Comparison of ENCODE assay signal across 18 cellular contexts in the genomic region with DNA sequence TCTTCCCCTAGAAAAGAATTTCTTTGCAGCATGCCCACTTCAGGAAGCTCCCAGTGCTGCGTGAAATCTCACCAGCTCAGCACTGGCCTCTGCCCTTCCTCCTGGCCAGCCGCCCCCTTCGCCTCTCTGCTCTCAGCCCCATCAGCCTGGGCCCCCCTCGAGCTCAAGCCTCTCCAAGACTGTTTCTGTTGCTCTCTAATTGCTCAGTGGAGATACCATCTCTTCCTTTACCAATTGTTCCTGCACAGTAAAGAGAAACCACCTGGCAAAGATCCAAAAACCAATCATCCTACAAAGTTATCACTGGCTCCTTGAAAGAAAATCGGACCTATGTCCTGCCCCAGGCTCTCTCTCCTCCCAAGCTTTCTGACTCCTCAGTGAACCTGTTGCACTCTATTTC. TPM values are rescaled to one million over a fixed set of nuclear protein-coding genes. Genes with fewer than 3 reads are reported as not detected.
DNase-seq lines count a peak whose midpoint lies in the region; ATAC-seq and TF ChIP-seq lines count a peak whose summit lies in the region.
"Had no signal": no experiment of that assay in that cellular context is flagged by ENCODE, and none has a peak within 500 bp of the region (broad histone marks: within the 10 kb centered on the region; RNA-seq: fewer than 3 reads in every experiment).

No MANE protein-coding gene starts in this region.

- no peak for TF ChIP-seq CTCF in HEK293 (tag by site-specific recombination; IDR thresholded peaks at IDR 0.05)
- no peak for TF ChIP-seq CTCF in prostate gland (IDR thresholded peaks at IDR 0.05)

- H3K4me1 ChIP-seq in HEK293 (ENCODE audit: control insufficient read depth, insufficient read depth, low read length) (peaks cover 8% of the 10 kb centered on the region), prostate gland (replicated peaks) (no peaks in the 10 kb centered on the region)

- H3K9me3 ChIP-seq in HEK293 (ENCODE audit: control insufficient read depth, insufficient read depth, low read depth, low read length) (no peaks in the 10 kb centered on the region), prostate gland (no peaks in the 10 kb centered on the region)
- H3K9me3 ChIP-seq: esophagus squamous epithelium, transverse colon had no signal

- H3K27ac ChIP-seq in HEK293 (ENCODE audit: extremely low read depth, low read depth, low read length) (no peak overlapping the region), prostate gland (no peak overlapping the region)
- H3K27ac ChIP-seq: transverse colon had no signal

- 22% methylated on average over 5 of the region's 5 CpGs for WGBS in prostate gland

- CTCF ChIA-PET in HEK293 (lab: Yijun Ruan, JAX) = interaction anchor here (0.6 to 1.3 kb wide), 3 partner anchors 13 to 551 kb away, joined by 3 to 4 read pairs (median 3); no protein-coding TSS in a partner anchor

- no peaks in the 10 kb centered on the region for H3K36me3 ChIP-seq in HEK293 (ENCODE audit: control insufficient read depth in 2 of 2, insufficient read depth in 1 of 2, low read length in 2 of 2)
- no peaks in the 10 kb centered on the region for H3K36me3 ChIP-seq in prostate gland
- H3K36me3 ChIP-seq: esophagus squamous epithelium, transverse colon had no signal

- DNase-seq in NCI-H2227 (lab: John Stamatoyannopoulos, UW; ENCODE audit: unreplicated experiment) (peak; percentile 65), dermis blood vessel endothelial cell (peak; percentile 78), prostate gland (ENCODE audit: low spot score) (peak; percentile 45), NCI-H446 (lab: John Stamatoyannopoulos, UW) (no peak)
- DNase-seq in stimulated activated CD4-positive, alpha-beta T cell treated with anti-CD3 and anti-CD28 coated beads, Interleukin-2, amount 100 ng/mL, for 48 hours = no peak
- DNase-seq: activated CD4-positive, alpha-beta T cell treated with anti-CD3 and anti-CD28 coated beads for 48 hours; activated naive CD8-positive, alpha-beta T cell treated with anti-CD3 and anti-CD28 coated beads, Interleukin-2, amount 10 ng/mL, durations not matched to agents 7 days and 5 days; AML-193; effector CD8-positive, alpha-beta T cell; esophagus squamous epithelium; left ventricle myocardium superior; NCI-H1694; NCI-H510A treated with DMSO at 0.1 percent for 48 hours; T-cell; transverse colon had no signal

- POLR2A ChIA-PET in HEK293 (lab: Yijun Ruan, JAX) = no interaction called here

- no peak for ATAC-seq in GM18517 (IDR thresholded peaks at IDR 0.05; ENCODE audit: unreplicated experiment)
- ATAC-seq: HepG2, left ventricle myocardium superior, T-cell had no signal

- no peak overlapping the region for H3K4me3 ChIP-seq in HEK293 (ENCODE audit: low read depth, low read length)
- H3K4me3 ChIP-seq in prostate gland = no peak overlapping the region
- H3K4me3 ChIP-seq: esophagus squamous epithelium, transverse colon had no signal

- TF ChIP-seq POLR2A in prostate gland (IDR thresholded peaks at IDR 0.05) = no peak

- H3K27me3 ChIP-seq in prostate gland (replicated peaks; ENCODE audit: insufficient read depth) = no peaks in the 10 kb centered on the region
- H3K27me3 ChIP-seq: transverse colon had no signal

- intact Hi-C loops in prostate gland (cut with DNase I) = no loop called here

TF ChIP-seq in HEK293, 187 proteins besides CTCF, POLR2A, EP300 and RAD21:
- TF ChIP-seq ZSCAN16 (tag by site-specific recombination; IDR thresholded peaks at IDR 0.05) (no peak), ZNF16 (tag by site-specific recombination; IDR thresholded peaks at IDR 0.05; ENCODE audit: low read depth) (no peak), ZNF366 (tag by site-specific recombination; conservative IDR thresholded peaks at IDR 0.05) (no peak), SCRT2 (tag by site-specific recombination; IDR thresholded peaks at IDR 0.05) (peak; percentile 83)
- TF ChIP-seq, protein P1, sequence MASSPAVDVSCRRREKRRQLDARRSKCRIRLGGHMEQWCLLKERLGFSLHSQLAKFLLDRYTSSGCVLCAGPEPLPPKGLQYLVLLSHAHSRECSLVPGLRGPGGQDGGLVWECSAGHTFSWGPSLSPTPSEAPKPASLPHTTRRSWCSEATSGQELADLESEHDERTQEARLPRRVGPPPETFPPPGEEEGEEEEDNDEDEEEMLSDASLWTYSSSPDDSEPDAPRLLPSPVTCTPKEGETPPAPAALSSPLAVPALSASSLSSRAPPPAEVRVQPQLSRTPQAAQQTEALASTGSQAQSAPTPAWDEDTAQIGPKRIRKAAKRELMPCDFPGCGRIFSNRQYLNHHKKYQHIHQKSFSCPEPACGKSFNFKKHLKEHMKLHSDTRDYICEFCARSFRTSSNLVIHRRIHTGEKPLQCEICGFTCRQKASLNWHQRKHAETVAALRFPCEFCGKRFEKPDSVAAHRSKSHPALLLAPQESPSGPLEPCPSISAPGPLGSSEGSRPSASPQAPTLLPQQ (tag by site-specific recombination; IDR thresholded peaks at IDR 0.05) = no peak

RNA-seq across cellular contexts. Expression of gene FAM174B, which starts 53.5 kb away (rescaled TPM):
- 31.1 and 37.7 TPM in 2 replicates for total RNA-seq in dermis blood vessel endothelial cell
- 100 to 1,000 TPM in 1 of 2 donors, 10 to 100 TPM in 1; 32.0 to 183 TPM for total RNA-seq in prostate gland

Comparison
In these comparisons a context has a peak if more than half of its experiments do, and no peak if none do; other contexts are left out.
1. DNase-seq: peak in NCI-H2227 (single experiment), dermis blood vessel endothelial cell (single experiment) and prostate gland (single experiment); none in NCI-H446 (0 of 2) and stimulated activated CD4-positive, alpha-beta T cell treated with anti-CD3 and anti-CD28 coated beads, Interleukin-2, amount 100 ng/mL, for 48 hours (0 of 2).